In genomic region chr19:41860419-41861097, GRCh38 we compare ENCODE assay signal across 8 cellular contexts. TPM values are rescaled to one million over a fixed set of nuclear protein-coding genes. Genes with fewer than 3 reads are reported as not detected.
A peak's percentile ranks its signal among the peaks of the same experiment; 100 is the strongest.
DNase-seq lines count a peak whose midpoint lies in the region; ATAC-seq and TF ChIP-seq lines count a peak whose summit lies in the region.

No MANE protein-coding gene starts in this region.

- H3K4me3 Mint-ChIP-seq in activated T-cell treated with anti-CD3 and anti-CD28 coated beads, Interleukin-2, amount 50 U/mL, for 24 hours, result peak overlapping the region; percentile 86
- peak overlapping the region; percentile 88 for H3K4me3 Mint-ChIP-seq in activated CD8-positive, alpha-beta T cell treated with anti-CD3 and anti-CD28 coated beads, Interleukin-2, amount 10 ng/mL, durations not matched to agents 7 days and 5 days

- peak overlapping the region; percentile 86 to 99 for H3K4me3 ChIP-seq in gastroesophageal sphincter
- peak overlapping the region; percentile 96 for H3K4me3 ChIP-seq in retinal pigment epithelial cell (ENCODE audit: low read length)

- peak overlapping the region; percentile 81 to 96 (median 95) for H3K27ac ChIP-seq in gastroesophageal sphincter

- TF ChIP-seq CTCF in gastroesophageal sphincter (IDR thresholded peaks at IDR 0.05) (no peak), retinal pigment epithelial cell (conservative IDR thresholded peaks at IDR 0.05; ENCODE audit: low read depth, low read length) (no peak), GM20000 (IDR thresholded peaks at IDR 0.05; ENCODE audit: extremely low read depth, missing control alignments) (no peak)

- H3K4me1 ChIP-seq in gastroesophageal sphincter, result peaks cover 4 to 57% (median 16%) of the 10 kb centered on the region in 3 donors

- H3K9me3 ChIP-seq in gastroesophageal sphincter, result no peaks in the 10 kb centered on the region

- no peak for DNase-seq in activated T-cell treated with anti-CD3 and anti-CD28 coated beads, Interleukin-2, amount 50 U/mL, for 24 hours
- DNase-seq in activated T-cell treated with anti-CD3 and anti-CD28 coated beads, Interleukin-2, amount 50 U/mL, for 1 hour, result no peak
- no peak for DNase-seq in activated CD8-positive, alpha-beta T cell treated with anti-CD3 and anti-CD28 coated beads, Interleukin-2, amount 10 ng/mL, durations not matched to agents 7 days and 5 days
- DNase-seq in retinal pigment epithelial cell (ENCODE audit: low read depth), result no peak
- DNase-seq in GM20000 (ENCODE audit: low spot score), result no peak

- no peak for TF ChIP-seq POLR2A in gastroesophageal sphincter (IDR thresholded peaks at IDR 0.05)

- H3K27me3 ChIP-seq in gastroesophageal sphincter, result peaks cover 2% of the 10 kb centered on the region

- ATAC-seq in activated CD8-positive, alpha-beta T cell treated with anti-CD3 and anti-CD28 coated beads, Interleukin-2, amount 10 ng/mL, durations not matched to agents 7 days and 5 days, result peak; percentile 0
- ATAC-seq in gastroesophageal sphincter (no peak), HG02610 (IDR thresholded peaks at IDR 0.05; ENCODE audit: unreplicated experiment) (no peak), GM18909 (IDR thresholded peaks at IDR 0.05; ENCODE audit: poor library complexity, unreplicated experiment) (no peak)

- 0% methylated on average over 4 of the region's 45 CpGs; no CpG with 5 or more reads in 1 of the 2 donors for WGBS in gastroesophageal sphincter (ENCODE audit: low coverage in 1 of 2), 2 donors

- H3K4me1 Mint-ChIP-seq in activated T-cell treated with anti-CD3 and anti-CD28 coated beads, Interleukin-2, amount 50 U/mL, for 24 hours (ENCODE audit: low read depth), result peaks cover 54% of the 10 kb centered on the region
- H3K4me1 Mint-ChIP-seq in activated CD8-positive, alpha-beta T cell treated with anti-CD3 and anti-CD28 coated beads, Interleukin-2, amount 10 ng/mL, durations not matched to agents 7 days and 5 days (ENCODE audit: low read depth), result peaks cover 48% of the 10 kb centered on the region

- peak overlapping the region; percentile 100 for H3K27ac Mint-ChIP-seq in activated T-cell treated with anti-CD3 and anti-CD28 coated beads, Interleukin-2, amount 50 U/mL, for 24 hours
- H3K27ac Mint-ChIP-seq in activated CD8-positive, alpha-beta T cell treated with anti-CD3 and anti-CD28 coated beads, Interleukin-2, amount 10 ng/mL, durations not matched to agents 7 days and 5 days, result peak overlapping the region; percentile 94

- CTCF ChIA-PET in activated CD8-positive, alpha-beta T cell treated with anti-CD3 and anti-CD28 coated beads, Interleukin-2, amount 10 ng/mL, durations not matched to agents 7 days and 5 days (lab: Charles Lee), result interaction anchor here (0.9 to 4.1 kb wide), 14 partner anchors 8 to 174 kb away, joined by 3 to 45 read pairs (median 8); partner anchors contain the start of genes CD79A, ERFL and RABAC1

- H3K36me3 ChIP-seq in gastroesophageal sphincter, result peaks cover 0 to 47% of the 10 kb centered on the region in 2 donors

- no peaks in the 10 kb centered on the region for H3K27me3 Mint-ChIP-seq in activated T-cell treated with anti-CD3 and anti-CD28 coated beads, Interleukin-2, amount 50 U/mL, for 24 hours
- H3K27me3 Mint-ChIP-seq in activated CD8-positive, alpha-beta T cell treated with anti-CD3 and anti-CD28 coated beads, Interleukin-2, amount 10 ng/mL, durations not matched to agents 7 days and 5 days (ENCODE audit: low read depth), result peaks cover 5% of the 10 kb centered on the region

- no peak for TF ChIP-seq EP300 in gastroesophageal sphincter (IDR thresholded peaks at IDR 0.05)

- H3K36me3 Mint-ChIP-seq in activated T-cell treated with anti-CD3 and anti-CD28 coated beads, Interleukin-2, amount 50 U/mL, for 24 hours (ENCODE audit: low read depth), result peaks cover 57% of the 10 kb centered on the region
- peaks cover 47% of the 10 kb centered on the region for H3K36me3 Mint-ChIP-seq in activated CD8-positive, alpha-beta T cell treated with anti-CD3 and anti-CD28 coated beads, Interleukin-2, amount 10 ng/mL, durations not matched to agents 7 days and 5 days (ENCODE audit: low read depth)

- H3K9me3 Mint-ChIP-seq in activated T-cell treated with anti-CD3 and anti-CD28 coated beads, Interleukin-2, amount 50 U/mL, for 24 hours, result no peaks in the 10 kb centered on the region
- H3K9me3 Mint-ChIP-seq in activated CD8-positive, alpha-beta T cell treated with anti-CD3 and anti-CD28 coated beads, Interleukin-2, amount 10 ng/mL, durations not matched to agents 7 days and 5 days (ENCODE audit: insufficient read depth), result no peaks in the 10 kb centered on the region

- POLR2A ChIA-PET in activated CD8-positive, alpha-beta T cell treated with anti-CD3 and anti-CD28 coated beads, Interleukin-2, amount 10 ng/mL, durations not matched to agents 7 days and 5 days (lab: Charles Lee), result interaction anchor here (0.7 to 11.9 kb wide), 9 partner anchors 8 to 114 kb away, joined by 3 to 192 read pairs (median 11); partner anchors contain the start of genes ARHGEF1 and CD79A

RNA-seq across cellular contexts. Expression of gene RPS19, which starts 0.5 kb away (rescaled TPM):
- 1,000 to 10,000 TPM; 3,024 to 3,056 TPM for total RNA-seq in activated CD8-positive, alpha-beta T cell treated with anti-CD3 and anti-CD28 coated beads, Interleukin-2, amount 10 ng/mL, durations not matched to agents 7 days and 5 days
- 1,000 to 10,000 TPM in 2 of 4 donors, 100 to 1,000 TPM in 2; 673 to 1,241 (median 970) TPM for total RNA-seq in gastroesophageal sphincter

RNA-seq across cellular contexts. Expression of gene DMRTC2, which starts 15.7 kb away (rescaled TPM):
- not detected for total RNA-seq in activated CD8-positive, alpha-beta T cell treated with anti-CD3 and anti-CD28 coated beads, Interleukin-2, amount 10 ng/mL, durations not matched to agents 7 days and 5 days
- not detected for total RNA-seq in gastroesophageal sphincter

RNA-seq across cellular contexts. Expression of gene LYPD4, which starts 16.1 kb away (rescaled TPM):
- total RNA-seq in activated CD8-positive, alpha-beta T cell treated with anti-CD3 and anti-CD28 coated beads, Interleukin-2, amount 10 ng/mL, durations not matched to agents 7 days and 5 days, result not detected
- not detected for total RNA-seq in gastroesophageal sphincter

RNA-seq across cellular contexts. Expression of gene CD79A, which starts 16.5 kb away (rescaled TPM):
- total RNA-seq in activated CD8-positive, alpha-beta T cell treated with anti-CD3 and anti-CD28 coated beads, Interleukin-2, amount 10 ng/mL, durations not matched to agents 7 days and 5 days, result 10 to 100 TPM; 17.4 to 21.5 TPM
- under 1 TPM in 2 of 4 donors, not detected in 2; 0.40 to 0.99 TPM for total RNA-seq in gastroesophageal sphincter

RNA-seq across cellular contexts. Expression of gene ARHGEF1, which starts 22.4 kb away (rescaled TPM):
- total RNA-seq in activated CD8-positive, alpha-beta T cell treated with anti-CD3 and anti-CD28 coated beads, Interleukin-2, amount 10 ng/mL, durations not matched to agents 7 days and 5 days, result 100 to 1,000 TPM; 515 to 537 TPM
- 10 to 100 TPM; 40.4 to 58.3 (median 51.4) TPM for total RNA-seq in gastroesophageal sphincter
